8 cellular contexts compared by ENCODE assay signal in genomic region chr9:111632051-111632450, GRCh38. TPM values are rescaled to one million over a fixed set of nuclear protein-coding genes. Genes with fewer than 3 reads are reported as not detected.
DNase-seq lines count a peak whose midpoint lies in the region; ATAC-seq and TF ChIP-seq lines count a peak whose summit lies in the region.

No MANE protein-coding gene starts in this region.

- H3K9me3 ChIP-seq in mesodermal cell (ENCODE audit: control insufficient read depth, low read length) = no peaks in the 10 kb centered on the region

- H3K79me2 ChIP-seq in ACC112 (ENCODE audit: control insufficient read depth, insufficient read depth, low read length, unreplicated experiment) = peaks cover 57% of the 10 kb centered on the region

- in situ Hi-C loops in astrocyte of the spinal cord (cut with HindIII; ENCODE audit: low sequenced_read_pairs) = no loop called here

- H3K4me3 ChIP-seq in ACC112 (ENCODE audit: low read depth, low read length) = peak overlapping the region; percentile 99
- peak overlapping the region; percentile 82 for H3K4me3 ChIP-seq in astrocyte of the spinal cord (ENCODE audit: low read depth, low read length)
- H3K4me3 ChIP-seq in mesodermal cell (ENCODE audit: extremely low read depth, insufficient read depth, low read length, poor library complexity, severe bottlenecking) = peak overlapping the region; percentile 91

- H3K4me1 ChIP-seq in ACC112 (ENCODE audit: control insufficient read depth, insufficient read depth, low read length, unreplicated experiment) (peaks cover 34% of the 10 kb centered on the region), mesodermal cell (ENCODE audit: control insufficient read depth, insufficient read depth, low read length, poor library complexity, severe bottlenecking) (peaks cover 6% of the 10 kb centered on the region)

- H3K27ac ChIP-seq in ACC112 (ENCODE audit: low read depth, low read length) (peak overlapping the region; percentile 41; the same call in 1 of the 2 replicates), mesodermal cell (ENCODE audit: low read depth, low read length, severe bottlenecking) (peak overlapping the region; percentile 88)

- H2AFZ ChIP-seq in ACC112 (ENCODE audit: low read length, unreplicated experiment) = peak overlapping the region; percentile 36

- no peak for TF ChIP-seq CTCF in astrocyte of the spinal cord (IDR thresholded peaks at IDR 0.05; ENCODE audit: low read depth, low read length)

- no peaks in the 10 kb centered on the region for H3K27me3 ChIP-seq in ACC112 (ENCODE audit: insufficient read depth, low read length)

- WGBS in mesodermal cell (ENCODE audit: insufficient coverage in 2 of 2), 2 experiments = 10 to 25% methylated on average over 3 of the region's 5 CpGs

- ATAC-seq in HG02642 (IDR thresholded peaks at IDR 0.05; ENCODE audit: poor library complexity, unreplicated experiment) (no peak), GM19023 (IDR thresholded peaks at IDR 0.05; ENCODE audit: unreplicated experiment) (no peak)

- H3K36me3 ChIP-seq in ACC112 (ENCODE audit: insufficient read depth, low read length) = 0 out of 2 replicates have a peak, but pooled peaks cover 5% of the 10 kb centered on the region
- peaks cover 6% of the 10 kb centered on the region for H3K36me3 ChIP-seq in mesodermal cell (ENCODE audit: control insufficient read depth, insufficient read depth, low read length)

- peak; percentile 12 for DNase-seq in HT-29 (ENCODE audit: low spot score)
- DNase-seq in astrocyte of the spinal cord (ENCODE audit: low read depth, low spot score) = no peak
- DNase-seq in cortex of kidney (lab: John Stamatoyannopoulos, UW) = no peak
- no peak for DNase-seq in foreskin melanocyte

RNA-seq across cellular contexts. Expression of gene DNAJC25, which starts 0.9 kb away (rescaled TPM):
- total RNA-seq in HT-29 (2014; rRNA removed; shearing (Covaris generic)) = 4.7 and 7.7 TPM in 2 replicates
- 7.4 TPM for polyA plus RNA-seq in mesodermal cell (2013, experiment 1 of 2)
- 11.1 TPM for polyA plus RNA-seq in mesodermal cell (2013, experiment 2 of 2)

RNA-seq across cellular contexts. Expression of gene GNG10, which starts 29.4 kb away (rescaled TPM):
- total RNA-seq in HT-29 (2014; rRNA removed; shearing (Covaris generic)) = 8.6 and 13.7 TPM in 2 replicates
- 48.1 TPM for polyA plus RNA-seq in mesodermal cell (2013, experiment 1 of 2)
- 49.4 TPM for polyA plus RNA-seq in mesodermal cell (2013, experiment 2 of 2)

RNA-seq across cellular contexts. Expression of gene PTGR1, which starts 32.6 kb away (rescaled TPM):
- 39.8 and 41.3 TPM in 2 replicates for total RNA-seq in HT-29 (2014; rRNA removed; shearing (Covaris generic))
- 29.0 TPM for polyA plus RNA-seq in mesodermal cell (2013, experiment 1 of 2)
- polyA plus RNA-seq in mesodermal cell (2013, experiment 2 of 2) = 30.2 TPM
